In the genomic region with DNA sequence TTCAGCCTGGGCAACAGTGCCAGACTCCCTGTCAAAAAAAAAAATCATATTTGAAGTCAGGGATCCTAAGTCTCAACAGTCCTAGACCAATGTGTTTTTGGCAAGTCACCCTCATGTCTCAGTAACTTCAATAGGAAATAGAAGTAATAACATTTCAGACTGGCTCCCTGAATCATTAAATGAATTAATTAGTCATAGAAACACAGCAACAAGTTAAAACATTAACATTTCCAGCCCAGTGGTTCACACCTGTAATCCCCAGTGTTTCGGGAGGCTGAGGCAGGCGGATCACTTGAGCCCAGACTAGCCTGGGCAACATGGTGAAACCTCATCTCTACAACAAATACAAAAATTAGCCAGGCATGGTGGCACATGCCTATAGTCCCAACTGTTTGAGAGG, we compare ENCODE assay signal across 28 cellular contexts.
"Had no signal": no experiment of that assay in that cellular context is flagged by ENCODE, and none has a peak within 500 bp of the region (broad histone marks: within the 10 kb centered on the region; RNA-seq: fewer than 3 reads in every experiment).

No MANE protein-coding gene starts in this region.

- H3K9me3 Mint-ChIP-seq: mesothelial cell of epicardium; naive B cell; natural killer cell; nephron progenitor cell; neural progenitor cell; stimulated activated naive B cell treated with anti-CD40 and anti-IgM and Interleukin-4, amounts not matched to agents 10 μg/mL and 1 μg/mL and 100 μg/mL, for 72 hours had no signal

- H3K27me3 Mint-ChIP-seq: naive B cell; stimulated activated naive B cell treated with anti-CD40 and anti-IgM and Interleukin-4, amounts not matched to agents 10 μg/mL and 1 μg/mL and 100 μg/mL, for 72 hours had no signal

- H3K4me3 Mint-ChIP-seq: immature natural killer cell; mesothelial cell of epicardium; naive B cell; natural killer cell; nephron progenitor cell; neural progenitor cell; stimulated activated naive B cell treated with anti-CD40 and anti-IgM and Interleukin-4, amounts not matched to agents 10 μg/mL and 1 μg/mL and 100 μg/mL, for 72 hours had no signal

- H3K27ac Mint-ChIP-seq: immature natural killer cell; mesothelial cell of epicardium; naive B cell; natural killer cell; nephron progenitor cell; neural progenitor cell; stimulated activated naive B cell treated with anti-CD40 and anti-IgM and Interleukin-4, amounts not matched to agents 10 μg/mL and 1 μg/mL and 100 μg/mL, for 72 hours had no signal

- H3K4me1 Mint-ChIP-seq: immature natural killer cell; mesothelial cell of epicardium; naive B cell; natural killer cell; nephron progenitor cell; stimulated activated naive B cell treated with anti-CD40 and anti-IgM and Interleukin-4, amounts not matched to agents 10 μg/mL and 1 μg/mL and 100 μg/mL, for 72 hours had no signal

- H3K36me3 Mint-ChIP-seq: mesothelial cell of epicardium, naive B cell, natural killer cell, neural progenitor cell had no signal

- H3K4me3 ChIP-seq: left ventricle myocardium inferior, lung, neural progenitor cell, psoas muscle, right atrium auricular region, skin epidermis, stomach, testis, tibial artery, upper lobe of right lung, uterus had no signal

- DNase-seq: hypothalamus; immature natural killer cell; kidney; left colon; left ventricle myocardium inferior; mesendoderm; naive B cell; natural killer cell; nephron progenitor cell; occipital lobe; psoas muscle; stimulated activated CD4-positive, alpha-beta T cell treated with anti-CD3 and anti-CD28 coated beads, Interleukin-12 subunit alpha, Interleukin-12 subunit beta, amount 100 ng/mL, for 4 hours; stimulated activated CD4-positive, alpha-beta T cell treated with anti-CD3 and anti-CD28 coated beads, Interleukin-15, amount 100 ng/mL, for 24 hours; stimulated activated CD4-positive, alpha-beta T cell treated with anti-CD3 and anti-CD28 coated beads, Interleukin-2, amount 100 ng/mL, for 24 hours; stimulated activated CD4-positive, alpha-beta T cell treated with anti-CD3 and anti-CD28 coated beads, Interleukin-4, amount 100 ng/mL, for 1 hour; stimulated activated naive B cell treated with anti-CD40 and anti-IgM and Interleukin-4, amounts not matched to agents 10 μg/mL and 1 μg/mL and 100 μg/mL, for 72 hours; stimulated activated naive CD8-positive, alpha-beta T cell treated with anti-CD3 and anti-CD28 coated beads, Interleukin-15, Interleukin-2, amounts not matched to agents 100 U/mL and 50 U/mL, for 24 hours; stomach; testis; tibial artery; trophoblast cell; upper lobe of right lung; uterus had no signal
